28 cellular contexts compared by ENCODE assay signal in the genomic region with DNA sequence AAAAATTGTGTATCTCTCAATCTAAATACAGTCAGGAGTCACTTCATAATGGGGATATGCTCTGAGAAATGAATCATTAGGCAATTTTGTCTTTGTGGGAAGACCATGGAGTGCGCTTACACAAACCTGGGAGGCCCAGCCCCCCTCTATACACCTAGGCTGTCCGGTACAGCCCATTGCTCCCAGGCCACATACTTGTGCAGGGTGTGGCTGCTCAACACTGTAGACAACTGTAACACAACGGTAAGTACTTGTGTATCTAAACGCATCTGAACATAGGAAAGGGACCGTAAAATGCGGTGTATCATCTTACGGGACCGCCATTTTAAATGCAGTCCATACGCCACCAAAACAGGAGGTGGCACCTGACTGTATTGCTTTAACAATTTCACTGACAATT. TPM values are rescaled to one million over a fixed set of nuclear protein-coding genes. Genes with fewer than 3 reads are reported as not detected.
"Had no signal": no experiment of that assay in that cellular context is flagged by ENCODE, and none has a peak within 500 bp of the region (broad histone marks: within the 10 kb centered on the region; RNA-seq: fewer than 3 reads in every experiment).

No MANE protein-coding gene starts in this region.

- H3K4me1 ChIP-seq: parathyroid adenoma, uterus had no signal

- H3K4me3 ChIP-seq: gastrocnemius medialis, thoracic aorta, uterus had no signal

- H3K27ac Mint-ChIP-seq: activated CD4-positive, alpha-beta T cell treated with anti-CD3 and anti-CD28 coated beads, Interleukin-2, amount 10 ng/mL, durations not matched to agents 7 days and 5 days; activated naive CD4-positive, alpha-beta T cell treated with anti-CD3 and anti-CD28 coated beads, Interleukin-2, amount 50 U/mL, for 24 hours; activated naive CD8-positive, alpha-beta T cell treated with anti-CD3 and anti-CD28 coated beads, Interleukin-2, amount 50 U/mL, for 24 hours; activated T-helper 2 cell treated with anti-CD3 and anti-CD28 coated beads, Interferon-gamma antibody, Interleukin-2, Interleukin-4, amounts not matched to agents 10 μg/mL and 5 μg/mL and 100 μg/mL, durations not matched to agents 14 hours and 24 hours and 36 hours; T-helper 17 cell had no signal

- H3K9me3 Mint-ChIP-seq: activated CD4-positive, alpha-beta T cell treated with anti-CD3 and anti-CD28 coated beads, Interleukin-2, amount 10 ng/mL, durations not matched to agents 7 days and 5 days; activated naive CD4-positive, alpha-beta T cell treated with anti-CD3 and anti-CD28 coated beads, Interleukin-2, amount 50 U/mL, for 24 hours; activated naive CD8-positive, alpha-beta T cell treated with anti-CD3 and anti-CD28 coated beads, Interleukin-2, amount 50 U/mL, for 24 hours; activated T-helper 2 cell treated with anti-CD3 and anti-CD28 coated beads, Interferon-gamma antibody, Interleukin-2, Interleukin-4, amounts not matched to agents 10 μg/mL and 5 μg/mL and 100 μg/mL, durations not matched to agents 14 hours and 24 hours and 36 hours had no signal

- H3K36me3 Mint-ChIP-seq: activated naive CD4-positive, alpha-beta T cell treated with anti-CD3 and anti-CD28 coated beads, Interleukin-2, amount 50 U/mL, for 24 hours had no signal

- DNase-seq: activated CD4-positive, alpha-beta T cell treated with anti-CD3 and anti-CD28 coated beads for 1 hour; activated CD4-positive, alpha-beta T cell treated with anti-CD3 and anti-CD28 coated beads, Interleukin-2, amount 10 ng/mL, durations not matched to agents 7 days and 5 days; activated naive CD8-positive, alpha-beta T cell treated with anti-CD3 and anti-CD28 coated beads, Interleukin-2, amount 50 U/mL, for 24 hours; activated T-cell treated with anti-CD3 and anti-CD28 coated beads, Interleukin-2, amount 50 U/mL, for 48 hours; amygdala; central memory CD4-positive, alpha-beta T cell; effector memory CD4-positive, alpha-beta T cell; gastrocnemius medialis; glutamatergic neuron; left cardiac atrium; mammary epithelial cell; right cardiac atrium; stimulated activated CD4-positive, alpha-beta T cell treated with anti-CD3 and anti-CD28 coated beads, Interleukin-2, amount 100 ng/mL, for 48 hours; stimulated activated naive CD8-positive, alpha-beta T cell treated with anti-CD3 and anti-CD28 coated beads, Interleukin-15, Interleukin-2, amounts not matched to agents 100 U/mL and 50 U/mL, for 24 hours; SW 1271; T-helper 17 cell; T1000; trophoblast cell; uterus had no signal

- H3K36me3 ChIP-seq: gastrocnemius medialis, thoracic aorta, uterus had no signal

- H3K4me3 Mint-ChIP-seq: activated CD4-positive, alpha-beta T cell treated with anti-CD3 and anti-CD28 coated beads, Interleukin-2, amount 10 ng/mL, durations not matched to agents 7 days and 5 days; activated naive CD4-positive, alpha-beta T cell treated with anti-CD3 and anti-CD28 coated beads, Interleukin-2, amount 50 U/mL, for 24 hours; activated naive CD8-positive, alpha-beta T cell treated with anti-CD3 and anti-CD28 coated beads, Interleukin-2, amount 50 U/mL, for 24 hours; T-helper 17 cell had no signal

- H3K27me3 ChIP-seq: gastrocnemius medialis, uterus had no signal

- ATAC-seq: activated naive CD8-positive, alpha-beta T cell treated with anti-CD3 and anti-CD28 coated beads, Interleukin-2, amount 50 U/mL, for 24 hours; gastrocnemius medialis; left cardiac atrium; right cardiac atrium; stimulated activated naive CD8-positive, alpha-beta T cell treated with anti-CD3 and anti-CD28 coated beads, Interleukin-15, Interleukin-2, amounts not matched to agents 100 U/mL and 50 U/mL, for 24 hours; T-helper 17 cell had no signal

- H3K79me2 ChIP-seq: parathyroid adenoma had no signal

- H2AFZ ChIP-seq: parathyroid adenoma had no signal

- H3K27ac ChIP-seq: gastrocnemius medialis, parathyroid adenoma, thoracic aorta, uterus had no signal

- H3K4me1 Mint-ChIP-seq: activated CD4-positive, alpha-beta T cell treated with anti-CD3 and anti-CD28 coated beads, Interleukin-2, amount 10 ng/mL, durations not matched to agents 7 days and 5 days; activated naive CD4-positive, alpha-beta T cell treated with anti-CD3 and anti-CD28 coated beads, Interleukin-2, amount 50 U/mL, for 24 hours; activated naive CD8-positive, alpha-beta T cell treated with anti-CD3 and anti-CD28 coated beads, Interleukin-2, amount 50 U/mL, for 24 hours; T-helper 17 cell had no signal

- H3K9me3 ChIP-seq: gastrocnemius medialis, thoracic aorta, uterus had no signal

RNA-seq across cellular contexts. Expression of a gene that starts 58.0 kb away (rescaled TPM):
- total RNA-seq: activated CD4-positive, alpha-beta T cell treated with anti-CD3 and anti-CD28 coated beads, Interleukin-2, amount 10 ng/mL, durations not matched to agents 7 days and 5 days; activated CD8-positive, alpha-beta memory T cell treated with anti-CD3 and anti-CD28 coated beads for 36 hours; activated T-helper 2 cell treated with anti-CD3 and anti-CD28 coated beads, Interferon-gamma antibody, Interleukin-2, Interleukin-4, amounts not matched to agents 10 μg/mL and 5 μg/mL and 100 μg/mL, durations not matched to agents 14 hours and 24 hours and 36 hours; dermis microvascular lymphatic vessel endothelial cell; epithelial cell of proximal tubule; mammary epithelial cell; mucosa of gallbladder; pulmonary artery endothelial cell; T-helper 17 cell; thoracic aorta had no signal
